ENCODE assay signal across 9 cellular contexts in the genomic region with DNA sequence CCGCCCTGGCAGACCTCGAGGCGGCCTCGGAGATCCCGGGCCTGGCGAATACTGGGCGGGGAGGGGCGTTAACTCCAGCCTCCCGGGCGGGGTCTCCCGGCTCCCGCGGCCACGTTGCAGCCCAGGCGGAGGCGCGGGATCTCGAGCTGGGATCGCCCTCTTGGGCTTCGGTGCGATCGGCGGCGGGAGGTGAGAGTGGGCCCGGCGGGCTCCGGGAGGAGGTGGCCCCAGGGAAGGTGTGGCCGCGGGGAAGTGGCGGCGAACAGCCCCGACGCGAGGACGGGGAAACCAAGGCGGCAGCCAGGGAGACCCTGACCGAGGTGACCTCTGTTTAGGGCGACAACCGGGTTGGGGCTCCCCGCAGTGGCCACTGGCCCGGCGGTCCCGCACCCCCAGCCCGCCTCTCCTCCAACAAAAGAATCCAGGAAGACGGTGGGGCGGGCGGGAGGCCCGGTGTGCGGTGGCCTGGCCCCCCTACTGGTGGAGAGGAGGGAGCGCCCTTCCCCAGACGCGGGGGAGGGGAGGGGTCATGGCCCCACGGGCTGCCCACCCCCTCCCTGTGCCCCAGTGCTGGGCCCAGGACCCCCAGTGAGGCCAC. TPM values are rescaled to one million over a fixed set of nuclear protein-coding genes. Genes with fewer than 3 reads are reported as not detected.
DNase-seq lines count a peak whose midpoint lies in the region; ATAC-seq and TF ChIP-seq lines count a peak whose summit lies in the region.
"Had no signal": no experiment of that assay in that cellular context is flagged by ENCODE, and none has a peak within 500 bp of the region (broad histone marks: within the 10 kb centered on the region; RNA-seq: fewer than 3 reads in every experiment).

A gene with protein sequence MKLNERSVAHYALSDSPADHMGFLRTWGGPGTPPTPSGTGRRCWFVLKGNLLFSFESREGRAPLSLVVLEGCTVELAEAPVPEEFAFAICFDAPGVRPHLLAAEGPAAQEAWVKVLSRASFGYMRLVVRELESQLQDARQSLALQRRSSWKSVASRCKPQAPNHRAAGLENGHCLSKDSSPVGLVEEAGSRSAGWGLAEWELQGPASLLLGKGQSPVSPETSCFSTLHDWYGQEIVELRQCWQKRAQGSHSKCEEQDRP (plus strand): TSS at position 96 of the 598 bp plus-strand sequence. CDS start 3,046 bp downstream, outside the sequence.

- H3K4me1 Mint-ChIP-seq in CD8-positive, alpha-beta memory T cell, result peaks cover 38 to 62% (median 46%) of the 10 kb centered on the region in 3 donors

- no peaks in the 10 kb centered on the region for H3K27me3 ChIP-seq in CD8-positive, alpha-beta memory T cell (ENCODE audit: insufficient read depth, low read length, poor library complexity, severe bottlenecking)
- no peaks in the 10 kb centered on the region for H3K27me3 ChIP-seq in body of pancreas

- peak; percentile 22 to 71 (median 59) for TF ChIP-seq POLR2A in body of pancreas (IDR thresholded peaks at IDR 0.05)

- no peaks in the 10 kb centered on the region for H3K9me3 ChIP-seq in CD8-positive, alpha-beta memory T cell (ENCODE audit: low read length)
- H3K9me3 ChIP-seq in body of pancreas, result no peaks in the 10 kb centered on the region

- CTCF ChIA-PET in CD8-positive, alpha-beta memory T cell (lab: Charles Lee), result interaction anchor here (1.6 kb wide), 1 partner anchor 16 kb away, joined by 10 read pairs; a partner anchor contains a TSS
- CTCF ChIA-PET in RWPE1 (lab: Yijun Ruan, JAX), result no interaction called here

- ATAC-seq in body of pancreas (peak; percentile 10), GM18519 (IDR thresholded peaks at IDR 0.05; ENCODE audit: low FRiP score, unreplicated experiment) (no peak)

- peaks cover 0 to 4% (median 0%) of the 10 kb centered on the region in 3 donors for H3K36me3 Mint-ChIP-seq in CD8-positive, alpha-beta memory T cell

- no peaks in the 10 kb centered on the region for H3K36me3 ChIP-seq in CD8-positive, alpha-beta memory T cell (ENCODE audit: insufficient read depth, low read length)
- H3K36me3 ChIP-seq in body of pancreas (replicated peaks in 1 of 2; ENCODE audit: insufficient read depth in 1 of 2, low read depth in 2 of 2), result no peaks in the 10 kb centered on the region

- WGBS in body of pancreas, 2 donors, result 0% methylated on average over 14 to 48 of the region's 53 CpGs

- H3K4me3 Mint-ChIP-seq in CD8-positive, alpha-beta memory T cell, result peak within 1 kb of the TSS; percentile 51 to 82 (median 62)

- H3K9me3 Mint-ChIP-seq in CD8-positive, alpha-beta memory T cell, result no peaks in the 10 kb centered on the region

- POLR2A ChIA-PET in CD8-positive, alpha-beta memory T cell (lab: Charles Lee), result no interaction called here
- POLR2A ChIA-PET in RWPE1 (lab: Yijun Ruan, JAX; ENCODE audit: low non-redundant PET), result no interaction called here

- H3K27ac ChIP-seq in CD8-positive, alpha-beta memory T cell (ENCODE audit: low read depth, low read length), result peak within 1 kb of the TSS; percentile 31
- H3K27ac ChIP-seq in RWPE1 (peak within 1 kb of the TSS; percentile 55), body of pancreas (peak within 1 kb of the TSS; percentile 82 to 92 (median 84))
- H3K27ac ChIP-seq: HL-60 had no signal

- H3K4me1 ChIP-seq in CD8-positive, alpha-beta memory T cell (ENCODE audit: insufficient read depth, low read length), result peaks cover 36% of the 10 kb centered on the region
- peaks cover 59% of the 10 kb centered on the region for H3K4me1 ChIP-seq in body of pancreas

- H3K27me3 Mint-ChIP-seq in CD8-positive, alpha-beta memory T cell, result no peaks in the 10 kb centered on the region

- intact Hi-C loops in body of pancreas (cut with DNase I), result no loop called here

- peak; percentile 40 to 73 (median 47) for DNase-seq in CD8-positive, alpha-beta memory T cell
- DNase-seq in RWPE1 (ENCODE audit: low spot score) (no peak), body of pancreas (peak; percentile 58 to 72 (median 62)), islet precursor cell (peak; percentile 61), GF-D8 (lab: John Stamatoyannopoulos, UW) (no peak), SW 1271 (lab: John Stamatoyannopoulos, UW) (no peak)
- DNase-seq in stimulated activated CD4-positive, alpha-beta T cell treated with anti-CD3 and anti-CD28 coated beads, Interleukin-4, amount 100 ng/mL, for 1 hour, result peak; percentile 61

- H3K4me3 ChIP-seq in CD8-positive, alpha-beta memory T cell (ENCODE audit: low read length), result peak within 1 kb of the TSS; percentile 39
- H3K4me3 ChIP-seq in body of pancreas, result peak within 1 kb of the TSS; percentile 39 to 43

- TF ChIP-seq CTCF in RWPE1 (conservative IDR thresholded peaks at IDR 0.05; ENCODE audit: low read depth) (peak; percentile 26; the same call in 1 of the 2 replicates), body of pancreas (IDR thresholded peaks at IDR 0.05) (peak in 6 of 7 experiments; percentile 25 to 47 (median 40))

- peak within 1 kb of the TSS; percentile 4 to 91 (median 64) for H3K27ac Mint-ChIP-seq in CD8-positive, alpha-beta memory T cell

RNA-seq across cellular contexts. Expression of the gene that starts here (rescaled TPM):
- 1 to 10 TPM; 3.1 TPM for total RNA-seq in CD8-positive, alpha-beta memory T cell
- polyA plus RNA-seq in CD8-positive, alpha-beta memory T cell, result 0.67 TPM
- total RNA-seq in body of pancreas, result 10 to 100 TPM in 1 of 2 donors, 1 to 10 TPM in 1; 9.2 to 12.2 TPM

Comparison
In these comparisons a context has a peak if more than half of its experiments do, and no peak if none do; other contexts are left out.
1. DNase-seq: peak in CD8-positive, alpha-beta memory T cell (5 of 5), body of pancreas (4 of 4), islet precursor cell (single experiment) and stimulated activated CD4-positive, alpha-beta T cell treated with anti-CD3 and anti-CD28 coated beads, Interleukin-4, amount 100 ng/mL, for 1 hour (single experiment); none in RWPE1 (single experiment), GF-D8 (single experiment) and SW 1271 (0 of 2).
2. H3K27ac ChIP-seq: peak in every context shown above with its lines; median percentile 84 in body of pancreas; 55 in RWPE1; 31 in CD8-positive, alpha-beta memory T cell.